In genomic region chr15:40343512-40343911, GRCh38 we compare ENCODE assay signal across 9 cellular contexts. TPM values are rescaled to one million over a fixed set of nuclear protein-coding genes. Genes with fewer than 3 reads are reported as not detected.
A peak's percentile ranks its signal among the peaks of the same experiment; 100 is the strongest.
DNase-seq lines count a peak whose midpoint lies in the region; ATAC-seq and TF ChIP-seq lines count a peak whose summit lies in the region.
"Had no signal": no experiment of that assay in that cellular context is flagged by ENCODE, and none has a peak within 500 bp of the region (broad histone marks: within the 10 kb centered on the region; RNA-seq: fewer than 3 reads in every experiment).

No MANE protein-coding gene starts in this region.

- H3K4me3 ChIP-seq in SK-N-MC (no peak overlapping the region), fibroblast of the aortic adventitia (ENCODE audit: low read depth, low read length) (no peak overlapping the region), sigmoid colon (no peak overlapping the region)

- 81 to 86% methylated on average over 10 of the region's 10 CpGs for WGBS in sigmoid colon, 2 donors

- H3K4me1 ChIP-seq in sigmoid colon = peaks cover 0 to 66% (median 64%) of the 10 kb centered on the region in 4 donors

- H3K36me3 ChIP-seq in SK-N-MC (ENCODE audit: insufficient read depth, low read length) (no peaks in the 10 kb centered on the region), sigmoid colon (no peaks in the 10 kb centered on the region)

- ATAC-seq in HG02852 (IDR thresholded peaks at IDR 0.05; ENCODE audit: unreplicated experiment) = no peak

- no peak for TF ChIP-seq CTCF in fibroblast of the aortic adventitia (IDR thresholded peaks at IDR 0.05; ENCODE audit: insufficient read depth, low read length)
- TF ChIP-seq CTCF in sigmoid colon (IDR thresholded peaks at IDR 0.05) = no peak

- no peak for TF ChIP-seq POLR2A in sigmoid colon (IDR thresholded peaks at IDR 0.05)

- H3K9me3 ChIP-seq in SK-N-MC (ENCODE audit: low read depth, low read length) = no peaks in the 10 kb centered on the region
- H3K9me3 ChIP-seq in sigmoid colon = no peaks in the 10 kb centered on the region

- peak; percentile 99 for DNase-seq in ELR (ENCODE audit: low read depth)
- DNase-seq in SK-N-MC (ENCODE audit: low read depth, low spot score) = no peak
- peak; percentile 90 for DNase-seq in fibroblast of the aortic adventitia (ENCODE audit: low read depth)
- DNase-seq in sigmoid colon = no peak
- DNase-seq in KG1 (lab: John Stamatoyannopoulos, UW) = no peak
- no peak for DNase-seq in NCI-H2227 (lab: John Stamatoyannopoulos, UW; ENCODE audit: unreplicated experiment)
- DNase-seq in stimulated activated CD4-positive, alpha-beta T cell treated with anti-CD3 and anti-CD28 coated beads, Interleukin-4, amount 100 ng/mL, for 4 hours = no peak
- DNase-seq: NCI-H1092 had no signal

- peak overlapping the region; percentile 26 for H3K9ac ChIP-seq in SK-N-MC (ENCODE audit: insufficient read length)

- intact Hi-C loops in sigmoid colon (cut with DNase I) = loop anchor here (2.0 kb wide), 1 partner anchor 61 kb away; the partner anchor contains the start of gene IVD

- H3K27ac ChIP-seq in SK-N-MC (no peak overlapping the region), sigmoid colon (peak overlapping the region; percentile 65 to 99 (median 99))

- no peak for TF ChIP-seq EP300 in sigmoid colon (IDR thresholded peaks at IDR 0.05)

- H3K27me3 ChIP-seq in sigmoid colon = no peaks in the 10 kb centered on the region

RNA-seq across cellular contexts. Expression of gene CCDC9B, which starts 2.8 kb away (rescaled TPM):
- 6.7 and 16.2 TPM in 2 replicates for total RNA-seq in fibroblast of the aortic adventitia (ENCODE audit: low replicate concordance)
- 10 to 100 TPM; 43.9 to 97.2 (median 65.3) TPM for total RNA-seq in sigmoid colon
- 10 to 100 TPM in 1 of 3 donors, 1 to 10 TPM in 2; 5.1 to 33.4 (median 7.8) TPM for polyA plus RNA-seq in sigmoid colon

RNA-seq across cellular contexts. Expression of gene PHGR1, which starts 7.3 kb away (rescaled TPM):
- total RNA-seq in fibroblast of the aortic adventitia (ENCODE audit: low replicate concordance) (not detected in 2 replicates), sigmoid colon (1 to 10 TPM in 1 of 4 donors, not detected in 3; 8.2 TPM)
- polyA plus RNA-seq in sigmoid colon = over 10,000 TPM; 12,817 to 35,077 (median 19,474) TPM

RNA-seq across cellular contexts. Expression of gene DISP2, which starts 14.5 kb away (rescaled TPM):
- total RNA-seq in fibroblast of the aortic adventitia (ENCODE audit: low replicate concordance) (0.08 and 0.36 TPM in 2 replicates), sigmoid colon (1 to 10 TPM in 1 of 4 donors, under 1 TPM in 3; 0.16 to 1.1 (median 0.38) TPM)
- 1 to 10 TPM; 1.8 to 3.0 (median 2.8) TPM for polyA plus RNA-seq in sigmoid colon

RNA-seq across cellular contexts. Expression of gene INAFM2, which starts 20.0 kb away (rescaled TPM):
- total RNA-seq in fibroblast of the aortic adventitia (ENCODE audit: low replicate concordance) = 8.1 and 8.9 TPM in 2 replicates
- total RNA-seq in sigmoid colon = 10 to 100 TPM; 41.0 to 63.1 (median 51.8) TPM
- polyA plus RNA-seq in sigmoid colon = 10 to 100 TPM in 1 of 3 donors, 1 to 10 TPM in 2; 6.6 to 13.4 (median 9.0) TPM

RNA-seq across cellular contexts. Expression of gene PLCB2, which starts 35.8 kb away (rescaled TPM):
- 0.27 TPM in 1 of 2 replicates, not detected in the other for total RNA-seq in fibroblast of the aortic adventitia (ENCODE audit: low replicate concordance)
- total RNA-seq in sigmoid colon = 10 to 100 TPM in 2 of 4 donors, 1 to 10 TPM in 2; 5.4 to 12.5 (median 9.4) TPM
- 10 to 100 TPM in 1 of 3 donors, 1 to 10 TPM in 2; 2.4 to 27.5 (median 2.8) TPM for polyA plus RNA-seq in sigmoid colon

Comparison
In these comparisons a context has a peak if more than half of its experiments do, and no peak if none do; other contexts are left out.
1. DNase-seq: peak in ELR (single experiment) and fibroblast of the aortic adventitia (single experiment); none in SK-N-MC (single experiment), sigmoid colon (single experiment), KG1 (single experiment), NCI-H2227 (single experiment) and stimulated activated CD4-positive, alpha-beta T cell treated with anti-CD3 and anti-CD28 coated beads, Interleukin-4, amount 100 ng/mL, for 4 hours (0 of 2).